13 cellular contexts compared by ENCODE assay signal in genomic region chr9:5554254-5554653, GRCh38. TPM values are rescaled to one million over a fixed set of nuclear protein-coding genes. Genes with fewer than 3 reads are reported as not detected.
A peak's percentile ranks its signal among the peaks of the same experiment; 100 is the strongest.
DNase-seq lines count a peak whose midpoint lies in the region; ATAC-seq, FAIRE-seq and TF ChIP-seq lines count a peak whose summit lies in the region.
"Had no signal": no experiment of that assay in that cellular context is flagged by ENCODE, and none has a peak within 500 bp of the region (broad histone marks: within the 10 kb centered on the region; RNA-seq: fewer than 3 reads in every experiment).

No MANE protein-coding gene starts in this region.

- H3K79me2 ChIP-seq in keratinocyte (ENCODE audit: control insufficient read depth, insufficient read depth, low read length), result no peaks in the 10 kb centered on the region

- no peaks in the 10 kb centered on the region for H3K9me3 ChIP-seq in keratinocyte (ENCODE audit: control insufficient read depth, low read depth, low read length)

- dilution Hi-C loops in keratinocyte (cut with MboI; ENCODE audit: extremely low pct_ligation_motif_present, low sequenced_read_pairs), result no loop called here

- TF ChIP-seq CTCF in keratinocyte (optimal IDR thresholded peaks at IDR 0.05 in 1 of 3, IDR thresholded peaks at IDR 0.05 in 1 of 3, conservative IDR thresholded peaks at IDR 0.05 in 1 of 3; ENCODE audit: extremely low read depth in 1 of 3, insufficient read depth in 2 of 3, low read length in 3 of 3), result no peak

- no peaks in the 10 kb centered on the region for H4K20me1 ChIP-seq in keratinocyte (ENCODE audit: control insufficient read depth, extremely low read depth, insufficient read depth, low read length)

- H2AFZ ChIP-seq in keratinocyte (ENCODE audit: control insufficient read depth, low read length), result no peak overlapping the region

- DNase-seq in keratinocyte (ENCODE audit: low read depth, low spot score) (no peak), Ammon's horn (ENCODE audit: low spot score) (no peak), NCI-H524 treated with DMSO at 0.1 percent for 48 hours (lab: John Stamatoyannopoulos, UW) (no peak)
- no peak for DNase-seq in activated T-cell treated with anti-CD3 and anti-CD28 coated beads, Interleukin-2, amount 50 U/mL, for 48 hours
- DNase-seq: aorta; naive B cell; NCI-H1417; stimulated activated CD4-positive, alpha-beta T cell treated with anti-CD3 and anti-CD28 coated beads, Interleukin-15, amount 100 ng/mL, for 24 hours; stimulated activated naive CD8-positive, alpha-beta T cell treated with anti-CD3 and anti-CD28 coated beads, Interleukin-15, Interleukin-2, amounts not matched to agents 100 U/mL and 50 U/mL, for 24 hours had no signal

- peaks cover 5 to 25% of the 10 kb centered on the region in 2 experiments for H3K36me3 ChIP-seq in keratinocyte (ENCODE audit: control insufficient read depth in 2 of 2, extremely low read depth in 1 of 2, insufficient read depth in 2 of 2, low read length in 2 of 2)

- FAIRE-seq in keratinocyte (lab: Jason Lieb, UNC), result no peak

- H3K27ac ChIP-seq in keratinocyte (ENCODE audit: control insufficient read depth, insufficient read depth, low read length), result peak overlapping the region; percentile 60

- H3K4me2 ChIP-seq in keratinocyte (ENCODE audit: control insufficient read depth, extremely low read depth, insufficient read depth, low read depth, low read length), result no peak overlapping the region

- no peaks in the 10 kb centered on the region for H3K27me3 ChIP-seq in keratinocyte (ENCODE audit: control insufficient read depth, extremely low read depth, insufficient read depth, low read length)

- peak; percentile 63 for ATAC-seq in GM18858 (IDR thresholded peaks at IDR 0.05; ENCODE audit: unreplicated experiment)
- ATAC-seq in GM21619 (IDR thresholded peaks at IDR 0.05; ENCODE audit: unreplicated experiment), result peak; percentile 76
- peak; percentile 74 for ATAC-seq in HG03378 (IDR thresholded peaks at IDR 0.05; ENCODE audit: unreplicated experiment)
- no peak for ATAC-seq in GM19397 (IDR thresholded peaks at IDR 0.05; ENCODE audit: unreplicated experiment)
- ATAC-seq: stimulated activated naive CD8-positive, alpha-beta T cell treated with anti-CD3 and anti-CD28 coated beads, Interleukin-15, Interleukin-2, amounts not matched to agents 100 U/mL and 50 U/mL, for 24 hours had no signal

- no peak overlapping the region for H3K4me3 ChIP-seq in keratinocyte (ENCODE audit: control insufficient read depth in 2 of 3, extremely low read depth in 1 of 3, insufficient read depth in 2 of 3, low read depth in 1 of 3, low read length in 3 of 3)

- no peaks in the 10 kb centered on the region for H3K9me1 ChIP-seq in keratinocyte (ENCODE audit: control insufficient read depth, extremely low read depth, insufficient read depth, low read length)

- peaks cover 33% of the 10 kb centered on the region for H3K4me1 ChIP-seq in keratinocyte (ENCODE audit: control insufficient read depth, extremely low read depth, insufficient read depth, low read length)

- H3K9ac ChIP-seq in keratinocyte (ENCODE audit: control insufficient read depth, extremely low read depth, insufficient read depth, low read length), result no peak overlapping the region

RNA-seq across cellular contexts. Expression of gene PDCD1LG2, which starts 43.9 kb away (rescaled TPM):
- polyA plus RNA-seq in keratinocyte, result 14.7 to 20.2 TPM (median 18.8 TPM) in 3 replicates
- polyA plus RNA-seq in keratinocyte (2011; ENCODE audit: low read depth), result 0.29 TPM
- polyA plus RNA-seq in keratinocyte (2011; cell fraction: cytosol; rRNA removed), result 8.3 and 14.1 TPM in 2 replicates
- polyA plus RNA-seq in keratinocyte (2011; cell fraction: nucleus; rRNA removed), result 23.8 and 26.4 TPM in 2 replicates
- 1.6 and 13.4 TPM in 2 replicates for polyA plus RNA-seq in keratinocyte (2012; ENCODE audit: low replicate concordance)
- 14.6 to 25.8 TPM (median 16.8 TPM) in 3 replicates for polyA minus RNA-seq in keratinocyte
- polyA minus RNA-seq in keratinocyte (2011; cell fraction: cytosol; rRNA and poly(A)+ RNA removed), result 9.4 TPM
- 20.8 and 40.4 TPM in 2 replicates for polyA minus RNA-seq in keratinocyte (2011; cell fraction: nucleus; rRNA and poly(A)+ RNA removed)
